Comparison of ENCODE assay signal across 2 cellular contexts in genomic region chr1:160860840-160861505, GRCh38.
TF ChIP-seq lines count a peak whose summit lies in the region.

No MANE protein-coding gene starts in this region.

TF ChIP-seq in GM12891, 5 proteins besides CTCF, POLR2A, EP300 and RAD21:
- TF ChIP-seq POU2F2 (IDR thresholded peaks at IDR 0.05; ENCODE audit: low read depth, low read length) (no peak), TAF1 (IDR thresholded peaks at IDR 0.05; ENCODE audit: low read depth, low read length) (no peak), PAX5 (IDR thresholded peaks at IDR 0.05; ENCODE audit: insufficient read depth, low read length, severe bottlenecking) (no peak), POLR2AphosphoS5 (IDR thresholded peaks at IDR 0.05; ENCODE audit: low read depth, low read length) (no peak), SPI1 (IDR thresholded peaks at IDR 0.05; ENCODE audit: low read depth, low read length) (no peak)

TF ChIP-seq in GM12878, 131 proteins besides CTCF, POLR2A, EP300 and RAD21:
- peak; percentile 39; the same call in 1 of the 2 replicates for TF ChIP-seq NR2F1 (conservative IDR thresholded peaks at IDR 0.05)
- no peak for TF ChIP-seq ZNF622 (IDR thresholded peaks at IDR 0.05)
- TF ChIP-seq CREM (IDR thresholded peaks at IDR 0.05; ENCODE audit: low read depth) = no peak
- no peak for TF ChIP-seq EGR1 (IDR thresholded peaks at IDR 0.05; ENCODE audit: borderline replicate concordance in 1 of 2, low read depth in 2 of 2, low read length in 2 of 2)
